ENCODE assay signal across 8 cellular contexts in genomic region chr9:99221623-99222415, GRCh38. TPM values are rescaled to one million over a fixed set of nuclear protein-coding genes. Genes with fewer than 3 reads are reported as not detected.
DNase-seq lines count a peak whose midpoint lies in the region; ATAC-seq lines count a peak whose summit lies in the region.

Gene ALG2, minus strand, starts transcription at chr9:99221942. Its CDS starts 48 bp downstream, at chr9:99221894.
Gene SEC61B, plus strand, starts transcription at chr9:99222282. Its CDS starts 82 bp downstream, at chr9:99222364.

- no peaks in the 10 kb centered on the region for H3K27me3 ChIP-seq in BLaER1 treated with 17β-estradiol and CSF1 and Interleukin-3, amounts not matched to agents 10 nM and 100 nM

- peaks cover 70% of the 10 kb centered on the region for H3K4me1 Mint-ChIP-seq in dendritic cell treated with granulocyte-macrophage colony-stimulating factor and Interleukin-4, amounts not matched to agents 40 ng/mL and 50 ng/mL, for 4 days (ENCODE audit: low read depth)

- peaks cover 30 to 52% (median 37%) of the 10 kb centered on the region in 10 experiments for H3K4me1 ChIP-seq in BLaER1 treated with 17β-estradiol and CSF1 and Interleukin-3, amounts not matched to agents 10 nM and 100 nM

- peaks cover 52 to 69% (median 62%) of the 10 kb centered on the region in 11 experiments for H3K36me3 ChIP-seq in BLaER1 treated with 17β-estradiol and CSF1 and Interleukin-3, amounts not matched to agents 10 nM and 100 nM

- H3K36me3 Mint-ChIP-seq in dendritic cell treated with granulocyte-macrophage colony-stimulating factor and Interleukin-4, amounts not matched to agents 40 ng/mL and 50 ng/mL, for 4 days (ENCODE audit: low read depth), result peaks cover 86% of the 10 kb centered on the region

- H3K4me2 ChIP-seq in BLaER1 treated with 17β-estradiol and CSF1 and Interleukin-3, amounts not matched to agents 10 nM and 100 nM, result peak within 1 kb of the TSS; percentile 87 to 99 (median 94)

- H3K9ac ChIP-seq in BLaER1 treated with 17β-estradiol and CSF1 and Interleukin-3, amounts not matched to agents 10 nM and 100 nM, result peak within 1 kb of the TSS; percentile 90 to 99 (median 96)

- peak within 1 kb of the TSS; percentile 86 to 98 (median 92) for H3K4me3 ChIP-seq in BLaER1 treated with 17β-estradiol and CSF1 and Interleukin-3, amounts not matched to agents 10 nM and 100 nM

- H4K20me1 ChIP-seq in BLaER1 treated with 17β-estradiol and CSF1 and Interleukin-3, amounts not matched to agents 10 nM and 100 nM, result peaks cover 41 to 94% (median 85%) of the 10 kb centered on the region in 11 experiments; a peak in 21 of 22 replicates

- peak within 1 kb of the TSS; percentile 92 for H3K4me3 Mint-ChIP-seq in dendritic cell treated with granulocyte-macrophage colony-stimulating factor and Interleukin-4, amounts not matched to agents 40 ng/mL and 50 ng/mL, for 4 days

- H3K27ac Mint-ChIP-seq in dendritic cell treated with granulocyte-macrophage colony-stimulating factor and Interleukin-4, amounts not matched to agents 40 ng/mL and 50 ng/mL, for 4 days, result peak within 1 kb of the TSS; percentile 99

- ATAC-seq in GM19351 (IDR thresholded peaks at IDR 0.05; ENCODE audit: unreplicated experiment) (peak; percentile 90), HG03521 (IDR thresholded peaks at IDR 0.05; ENCODE audit: unreplicated experiment) (peak; percentile 80), left lobe of liver (peak; percentile 95)

- peak within 1 kb of the TSS; percentile 92 to 99 (median 98) for H3K27ac ChIP-seq in BLaER1 treated with 17β-estradiol and CSF1 and Interleukin-3, amounts not matched to agents 10 nM and 100 nM

- intact Hi-C loops in dendritic cell treated with granulocyte-macrophage colony-stimulating factor and Interleukin-4, amounts not matched to agents 40 ng/mL and 50 ng/mL, for 4 days (cut with micrococcal nuclease), result loop anchor here (5.0 kb wide), 2 partner anchors 35 to 875 kb away; partner anchors contain the start of genes ERP44 and INVS

- H3K9me3 ChIP-seq in BLaER1 treated with 17β-estradiol and CSF1 and Interleukin-3, amounts not matched to agents 10 nM and 100 nM (replicated peaks in 1 of 11), result no peaks in the 10 kb centered on the region

- no peaks in the 10 kb centered on the region for H3K9me3 Mint-ChIP-seq in dendritic cell treated with granulocyte-macrophage colony-stimulating factor and Interleukin-4, amounts not matched to agents 40 ng/mL and 50 ng/mL, for 4 days

- DNase-seq in NCI-H748 (lab: John Stamatoyannopoulos, UW; ENCODE audit: unreplicated experiment) (peak; percentile 97), left lobe of liver (ENCODE audit: low spot score) (peak; percentile 95)
- peak; percentile 82 to 94 for DNase-seq in activated CD4-positive, alpha-beta T cell treated with anti-CD3 and anti-CD28 coated beads, Interleukin-2, amount 50 U/mL, for 24 hours (ENCODE audit: low read depth in 1 of 2, low spot score in 1 of 2)
- DNase-seq in stimulated activated CD4-positive, alpha-beta T cell treated with anti-CD3 and anti-CD28 coated beads, Interleukin-2, amount 100 ng/mL, for 4 hours (ENCODE audit: low read depth), result peak; percentile 92

- no peaks in the 10 kb centered on the region for H3K27me3 Mint-ChIP-seq in dendritic cell treated with granulocyte-macrophage colony-stimulating factor and Interleukin-4, amounts not matched to agents 40 ng/mL and 50 ng/mL, for 4 days

RNA-seq across cellular contexts. Expression of gene ALG2, which starts in this region (rescaled TPM):
- total RNA-seq in left lobe of liver, result 29.1 TPM

RNA-seq across cellular contexts. Expression of gene SEC61B, which starts in this region (rescaled TPM):
- total RNA-seq in left lobe of liver, result 170 TPM

Comparison
In these comparisons a context has a peak if more than half of its experiments do, and no peak if none do; other contexts are left out.
1. Peak in every context shown above with its lines: DNase-seq, ATAC-seq, H3K4me3 ChIP-seq and H3K27ac ChIP-seq.